8 cellular contexts compared by ENCODE assay signal in the genomic region with DNA sequence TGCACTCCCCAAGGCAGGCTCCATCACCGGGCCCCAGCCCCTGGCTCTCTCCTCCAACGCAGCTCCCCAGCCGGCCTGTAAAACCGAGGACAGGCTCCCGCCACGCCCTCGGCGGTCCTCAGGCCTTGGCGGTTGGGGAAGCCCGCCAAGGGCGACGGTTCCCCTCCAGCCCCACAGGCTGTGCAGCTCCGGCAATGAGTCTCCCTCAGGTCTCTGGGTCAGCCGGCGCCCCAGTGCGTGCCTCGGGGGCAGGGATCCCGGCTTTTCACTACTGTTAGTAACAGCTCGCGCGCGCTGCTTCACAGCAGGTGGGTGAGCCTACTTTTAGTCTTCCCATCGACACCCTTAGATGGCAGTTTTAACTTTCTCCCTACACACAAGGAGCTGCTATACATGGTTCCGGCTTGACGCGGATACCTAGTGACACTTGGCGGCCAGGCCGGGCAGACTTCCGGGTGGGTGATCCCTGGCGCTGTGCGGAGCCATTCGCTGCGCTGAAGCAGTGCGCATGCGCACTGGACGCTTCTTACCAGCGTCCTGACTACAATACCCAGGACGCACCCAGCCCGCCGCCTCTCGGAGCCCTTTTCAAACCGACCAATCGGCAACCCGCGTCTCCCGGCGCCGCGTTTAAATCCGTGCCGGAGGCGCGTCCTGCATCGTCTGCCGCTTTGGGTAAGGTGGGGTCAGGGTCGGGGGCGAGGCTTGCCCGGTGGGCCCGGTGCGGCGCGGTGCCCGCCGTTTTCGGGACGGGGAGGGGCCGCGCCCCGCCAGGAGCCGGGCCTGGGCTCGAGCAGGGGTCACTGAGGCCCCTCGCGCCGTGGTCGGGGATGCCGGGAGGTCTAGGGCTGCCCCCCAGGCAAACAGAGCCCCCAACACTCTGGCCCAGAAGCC. TPM values are rescaled to one million over a fixed set of nuclear protein-coding genes. Genes with fewer than 3 reads are reported as not detected.
A peak's percentile ranks its signal among the peaks of the same experiment; 100 is the strongest.
DNase-seq lines count a peak whose midpoint lies in the region; FAIRE-seq and TF ChIP-seq lines count a peak whose summit lies in the region.

A gene with protein sequence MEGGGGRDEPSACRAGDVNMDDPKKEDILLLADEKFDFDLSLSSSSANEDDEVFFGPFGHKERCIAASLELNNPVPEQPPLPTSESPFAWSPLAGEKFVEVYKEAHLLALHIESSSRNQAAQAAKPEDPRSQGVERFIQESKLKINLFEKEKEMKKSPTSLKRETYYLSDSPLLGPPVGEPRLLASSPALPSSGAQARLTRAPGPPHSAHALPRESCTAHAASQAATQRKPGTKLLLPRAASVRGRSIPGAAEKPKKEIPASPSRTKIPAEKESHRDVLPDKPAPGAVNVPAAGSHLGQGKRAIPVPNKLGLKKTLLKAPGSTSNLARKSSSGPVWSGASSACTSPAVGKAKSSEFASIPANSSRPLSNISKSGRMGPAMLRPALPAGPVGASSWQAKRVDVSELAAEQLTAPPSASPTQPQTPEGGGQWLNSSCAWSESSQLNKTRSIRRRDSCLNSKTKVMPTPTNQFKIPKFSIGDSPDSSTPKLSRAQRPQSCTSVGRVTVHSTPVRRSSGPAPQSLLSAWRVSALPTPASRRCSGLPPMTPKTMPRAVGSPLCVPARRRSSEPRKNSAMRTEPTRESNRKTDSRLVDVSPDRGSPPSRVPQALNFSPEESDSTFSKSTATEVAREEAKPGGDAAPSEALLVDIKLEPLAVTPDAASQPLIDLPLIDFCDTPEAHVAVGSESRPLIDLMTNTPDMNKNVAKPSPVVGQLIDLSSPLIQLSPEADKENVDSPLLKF (plus strand): TSS at position 614 of the 894 bp plus-strand sequence. CDS start 531 bp downstream, outside the sequence.

- peaks cover 31% of the 10 kb centered on the region for H3K36me3 Mint-ChIP-seq in activated naive CD4-positive, alpha-beta T cell treated with anti-CD3 and anti-CD28 coated beads for 36 hours (ENCODE audit: low read depth)

- intact Hi-C loops in activated naive CD4-positive, alpha-beta T cell treated with anti-CD3 and anti-CD28 coated beads for 36 hours (cut with micrococcal nuclease) = loop anchor here (1.0 to 5.0 kb wide), 8 partner anchors 38 to 284 kb away; a partner anchor contains a TSS

- TF ChIP-seq CTCF in neutrophil (IDR thresholded peaks at IDR 0.05) = no peak

- DNase-seq in GM03348 (ENCODE audit: low spot score) (peak; percentile 100), HEK293T (ENCODE audit: extremely low spot score) (peak; percentile 99), MV-4-11 (lab: John Stamatoyannopoulos, UW) (peak; percentile 98), SK-MEL-5 (ENCODE audit: low read depth, low spot score) (peak; percentile 99), frontal cortex (ENCODE audit: low spot score in 2 of 2) (peak; percentile 97 to 99), superior temporal gyrus (ENCODE audit: extremely low spot score) (peak; percentile 98)
- DNase-seq in activated naive CD4-positive, alpha-beta T cell treated with anti-CD3 and anti-CD28 coated beads for 36 hours = peak; percentile 99

- peak within 1 kb of the TSS; percentile 90 for H3K27ac Mint-ChIP-seq in activated naive CD4-positive, alpha-beta T cell treated with anti-CD3 and anti-CD28 coated beads for 36 hours

- H3K9me3 Mint-ChIP-seq in activated naive CD4-positive, alpha-beta T cell treated with anti-CD3 and anti-CD28 coated beads for 36 hours = peaks cover 1% of the 10 kb centered on the region

- in situ Hi-C loops in SK-MEL-5 (cut with HindIII; ENCODE audit: low pct_unique_long_range_greater_than_20kb, low sequenced_read_pairs) = no loop called here

- POLR2A ChIA-PET in HEK293T (lab: Yijun Ruan, JAX) = interaction anchor here (0.6 to 2.2 kb wide), 14 partner anchors 8 to 261 kb away, joined by 3 to 11 read pairs (median 6); a partner anchor contains a TSS

- H3K27ac ChIP-seq in neutrophil = peak within 1 kb of the TSS; percentile 92

- peak; percentile 54 for FAIRE-seq in frontal cortex (lab: Jason Lieb, UNC)

- no peaks in the 10 kb centered on the region for H3K27me3 ChIP-seq in neutrophil

- H3K27me3 Mint-ChIP-seq in activated naive CD4-positive, alpha-beta T cell treated with anti-CD3 and anti-CD28 coated beads for 36 hours (ENCODE audit: low read depth) = peaks cover 7% of the 10 kb centered on the region

- H3K4me1 ChIP-seq in neutrophil (ENCODE audit: control insufficient read depth in 1 of 2, insufficient read depth in 1 of 2, low read depth in 1 of 2, low read length in 1 of 2) = peaks cover 23 to 25% of the 10 kb centered on the region in 2 experiments

- peak within 1 kb of the TSS; percentile 65 to 88 for H3K4me3 ChIP-seq in neutrophil (ENCODE audit: low read depth in 1 of 2, low read length in 1 of 2)

- CTCF ChIA-PET in HEK293T (lab: Yijun Ruan, JAX) = interaction anchor here (1.0 to 1.6 kb wide), 2 partner anchors 116 to 174 kb away, joined by 3 to 8 read pairs; no protein-coding TSS in a partner anchor
- CTCF ChIA-PET in activated naive CD4-positive, alpha-beta T cell treated with anti-CD3 and anti-CD28 coated beads for 36 hours (lab: Charles Lee) = interaction anchor here (0.7 to 1.7 kb wide), 5 partner anchors 11 to 174 kb away, joined by 3 to 10 read pairs (median 4); no protein-coding TSS in a partner anchor

- peak within 1 kb of the TSS; percentile 93 for H3K4me3 Mint-ChIP-seq in activated naive CD4-positive, alpha-beta T cell treated with anti-CD3 and anti-CD28 coated beads for 36 hours

- H3K4me1 Mint-ChIP-seq in activated naive CD4-positive, alpha-beta T cell treated with anti-CD3 and anti-CD28 coated beads for 36 hours (ENCODE audit: low read depth) = peaks cover 25% of the 10 kb centered on the region

- H3K36me3 ChIP-seq in neutrophil = peaks cover 34% of the 10 kb centered on the region

- no peaks in the 10 kb centered on the region for H3K9me3 ChIP-seq in neutrophil

TF ChIP-seq in HEK293T, 16 proteins besides CTCF, POLR2A, EP300 and RAD21:
- TF ChIP-seq ZNF384 (IDR thresholded peaks at IDR 0.05) = no peak
- no peak for TF ChIP-seq SP1 (IDR thresholded peaks at IDR 0.05)
- TF ChIP-seq NFRKB (IDR thresholded peaks at IDR 0.05) = no peak
- TF ChIP-seq L3MBTL2 (conservative IDR thresholded peaks at IDR 0.05) = peak; percentile 48; the same call in 1 of the 2 replicates
- TF ChIP-seq CTBP1 (IDR thresholded peaks at IDR 0.05; ENCODE audit: borderline replicate concordance) = no peak
- peak; percentile 96 for TF ChIP-seq FOXM1 (IDR thresholded peaks at IDR 0.05; ENCODE audit: borderline replicate concordance)
- no peak for TF ChIP-seq ARNT (IDR thresholded peaks at IDR 0.05)
- no peak for TF ChIP-seq BHLHE40 (IDR thresholded peaks at IDR 0.05; ENCODE audit: borderline replicate concordance)
- no peak for TF ChIP-seq FOXK2 (IDR thresholded peaks at IDR 0.05)
- no peak for TF ChIP-seq SUZ12 (IDR thresholded peaks at IDR 0.05)
- TF ChIP-seq, protein P1, sequence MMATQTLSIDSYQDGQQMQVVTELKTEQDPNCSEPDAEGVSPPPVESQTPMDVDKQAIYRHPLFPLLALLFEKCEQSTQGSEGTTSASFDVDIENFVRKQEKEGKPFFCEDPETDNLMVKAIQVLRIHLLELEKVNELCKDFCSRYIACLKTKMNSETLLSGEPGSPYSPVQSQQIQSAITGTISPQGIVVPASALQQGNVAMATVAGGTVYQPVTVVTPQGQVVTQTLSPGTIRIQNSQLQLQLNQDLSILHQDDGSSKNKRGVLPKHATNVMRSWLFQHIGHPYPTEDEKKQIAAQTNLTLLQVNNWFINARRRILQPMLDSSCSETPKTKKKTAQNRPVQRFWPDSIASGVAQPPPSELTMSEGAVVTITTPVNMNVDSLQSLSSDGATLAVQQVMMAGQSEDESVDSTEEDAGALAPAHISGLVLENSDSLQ (IDR thresholded peaks at IDR 0.05) = no peak
- TF ChIP-seq FOXA1 (IDR thresholded peaks at IDR 0.05) = no peak
- TF ChIP-seq LEF1 (IDR thresholded peaks at IDR 0.05; ENCODE audit: borderline replicate concordance) = no peak
- no peak for TF ChIP-seq TARDBP (IDR thresholded peaks at IDR 0.05)
- peak; percentile 91 for TF ChIP-seq ELF4 (IDR thresholded peaks at IDR 0.05)
- TF ChIP-seq HDGF (IDR thresholded peaks at IDR 0.05; ENCODE audit: borderline replicate concordance) = no peak

RNA-seq across cellular contexts. Expression of the gene that starts here (rescaled TPM):
- 15.6 and 16.5 TPM in 2 replicates for total RNA-seq in SK-MEL-5 (2014; rRNA removed; shearing (Covaris generic))
- 37.9 and 45.2 TPM in 2 replicates for polyA plus RNA-seq in SK-MEL-5 (2015; cell fraction: cytosol; rRNA removed)
- 47.0 and 75.3 TPM in 2 replicates for polyA plus RNA-seq in SK-MEL-5 (2015; cell fraction: nucleus; rRNA removed)
- total RNA-seq in activated naive CD4-positive, alpha-beta T cell treated with anti-CD3 and anti-CD28 coated beads for 36 hours = 10 to 100 TPM; 39.7 to 39.8 TPM
- 1.6 TPM for total RNA-seq in frontal cortex

Comparison
In these comparisons a context has a peak if more than half of its experiments do, and no peak if none do; other contexts are left out.
1. Peak in every context shown above with its lines: DNase-seq, H3K4me3 ChIP-seq and H3K27ac ChIP-seq.